ENCODE assay signal across 26 cellular contexts in genomic region chr14:77926942-77927341, GRCh38.
"Had no signal": no experiment of that assay in that cellular context is flagged by ENCODE, and none has a peak within 500 bp of the region (broad histone marks: within the 10 kb centered on the region; RNA-seq: fewer than 3 reads in every experiment).

No MANE protein-coding gene starts in this region.

- H3K4me3 ChIP-seq: hepatocyte, left ventricle myocardium inferior, lung, ovary, right atrium auricular region, skin epidermis, suprapubic skin, thoracic aorta, tibial artery, upper lobe of right lung had no signal

- H3K27me3 ChIP-seq: hepatocyte, ovary, right atrium auricular region, suprapubic skin, tibial artery, upper lobe of right lung had no signal

- H3K9me3 ChIP-seq: left ventricle myocardium inferior, ovary, right atrium auricular region, suprapubic skin, thoracic aorta, tibial artery, upper lobe of right lung had no signal

- DNase-seq: islet precursor cell; left ventricle myocardium inferior; mesendoderm; naive B cell; natural killer cell; nephron progenitor cell; ovary; stimulated activated CD4-positive, alpha-beta T cell treated with anti-CD3 and anti-CD28 coated beads, Interleukin-12 subunit alpha, Interleukin-12 subunit beta, amount 100 ng/mL, for 4 hours; stimulated activated CD4-positive, alpha-beta T cell treated with anti-CD3 and anti-CD28 coated beads, Interleukin-15, amount 100 ng/mL, for 24 hours; stimulated activated CD4-positive, alpha-beta T cell treated with anti-CD3 and anti-CD28 coated beads, Interleukin-2, amount 100 ng/mL, for 24 hours; stimulated activated CD4-positive, alpha-beta T cell treated with anti-CD3 and anti-CD28 coated beads, Interleukin-4, amount 100 ng/mL, for 1 hour; stimulated activated naive CD4-positive, alpha-beta T cell; tibial artery; trophoblast cell; upper lobe of right lung had no signal

- ATAC-seq: natural killer cell, sciatic nerve, upper lobe of right lung had no signal

- H3K4me2 ChIP-seq: hepatocyte had no signal

- H3K27me3 Mint-ChIP-seq: naive B cell; progenitor cell of endocrine pancreas; stimulated activated naive CD8-positive, alpha-beta T cell treated with anti-CD3 and anti-CD28 coated beads, Interleukin-15, Interleukin-2, amounts not matched to agents 100 ng/mL and 50 ng/mL, for 24 hours had no signal

- H3K79me2 ChIP-seq: hepatocyte had no signal

- H3K9me3 Mint-ChIP-seq: mesothelial cell of epicardium; natural killer cell; nephron progenitor cell; stimulated activated naive CD8-positive, alpha-beta T cell treated with anti-CD3 and anti-CD28 coated beads, Interleukin-15, Interleukin-2, amounts not matched to agents 100 ng/mL and 50 ng/mL, for 24 hours had no signal

- H3K27ac Mint-ChIP-seq: mesothelial cell of epicardium; natural killer cell; nephron progenitor cell; progenitor cell of endocrine pancreas; stimulated activated naive CD8-positive, alpha-beta T cell treated with anti-CD3 and anti-CD28 coated beads, Interleukin-15, Interleukin-2, amounts not matched to agents 100 ng/mL and 50 ng/mL, for 24 hours had no signal

- H3K27ac ChIP-seq: hepatocyte, left ventricle myocardium inferior, ovary, right atrium auricular region, skin epidermis, suprapubic skin, thoracic aorta, tibial artery, upper lobe of right lung had no signal

- H3K4me3 Mint-ChIP-seq: mesothelial cell of epicardium; naive B cell; natural killer cell; nephron progenitor cell; stimulated activated naive CD8-positive, alpha-beta T cell treated with anti-CD3 and anti-CD28 coated beads, Interleukin-15, Interleukin-2, amounts not matched to agents 100 ng/mL and 50 ng/mL, for 24 hours had no signal

- H3K4me1 ChIP-seq: left ventricle myocardium inferior, right atrium auricular region, suprapubic skin, tibial artery, upper lobe of right lung had no signal

- H3K4me1 Mint-ChIP-seq: natural killer cell had no signal

- H3K36me3 Mint-ChIP-seq: natural killer cell had no signal

- H2AFZ ChIP-seq: hepatocyte had no signal

- H3K36me3 ChIP-seq: ovary, upper lobe of right lung had no signal

- FAIRE-seq: urothelium cell line had no signal
